In genomic region chr9:126057869-126058467, GRCh38 we compare ENCODE assay signal across 27 cellular contexts.
DNase-seq lines count a peak whose midpoint lies in the region; ATAC-seq lines count a peak whose summit lies in the region.
"Had no signal": no experiment of that assay in that cellular context is flagged by ENCODE, and none has a peak within 500 bp of the region (broad histone marks: within the 10 kb centered on the region; RNA-seq: fewer than 3 reads in every experiment).

No MANE protein-coding gene starts in this region.

- DNase-seq in SHP77 treated with DMSO at 0.1 percent for 48 hours (lab: John Stamatoyannopoulos, UW) (peak; percentile 55), SHP77 (lab: John Stamatoyannopoulos, UW) (no peak), NCI-H2171 treated with DMSO at 0.1 percent for 48 hours (lab: John Stamatoyannopoulos, UW) (peak; percentile 86), SK-N-MC (ENCODE audit: low read depth, low spot score) (peak; percentile 30), superior temporal gyrus (ENCODE audit: extremely low spot score) (peak; percentile 13)
- DNase-seq in stimulated activated CD8-positive, alpha-beta memory T cell treated with anti-CD3 and anti-CD28 coated beads, Interleukin-4, amount 100 ng/mL, for 48 hours: no peak
- DNase-seq: activated B cell treated with CpG ODN at 0.5 μM for 24 hours; activated CD4-positive, alpha-beta memory T cell treated with anti-CD3 and anti-CD28 coated beads, Interleukin-2, amount 10 ng/mL, durations not matched to agents 7 days and 5 days; activated naive CD4-positive, alpha-beta T cell treated with anti-CD3 and anti-CD28 coated beads for 36 hours; activated T-cell treated with anti-CD3 and anti-CD28 coated beads, Interleukin-2, amount 50 U/mL, for 24 hours; anterior cingulate cortex; CD4-positive, CD25-positive, alpha-beta regulatory T cell; central memory CD4-positive, alpha-beta T cell; foreskin keratinocyte; H9; Kasumi-1; mucosa of descending colon; PC-9; stimulated activated CD4-positive, alpha-beta T cell treated with anti-CD3 and anti-CD28 coated beads, Interleukin-2, amount 100 ng/mL, for 48 hours; stimulated activated naive CD8-positive, alpha-beta T cell treated with anti-CD3 and anti-CD28 coated beads, Interleukin-15, Interleukin-2, amounts not matched to agents 100 U/mL and 50 U/mL, for 24 hours had no signal

- H3K4me3 ChIP-seq in SK-N-MC: peak overlapping the region; percentile 59
- H3K4me3 ChIP-seq: hepatocyte, mucosa of descending colon, PC-9, SJSA1, smooth muscle cell, tibial nerve had no signal

- no peak overlapping the region for H3K9ac ChIP-seq in SK-N-MC (ENCODE audit: insufficient read length)

- ATAC-seq in HG02678 (IDR thresholded peaks at IDR 0.05; ENCODE audit: unreplicated experiment) (no peak), HG02973 (IDR thresholded peaks at IDR 0.05; ENCODE audit: unreplicated experiment) (no peak)
- ATAC-seq: foreskin keratinocyte; mucosa of descending colon; stimulated activated naive CD8-positive, alpha-beta T cell treated with anti-CD3 and anti-CD28 coated beads, Interleukin-15, Interleukin-2, amounts not matched to agents 100 U/mL and 50 U/mL, for 24 hours had no signal

- no peaks in the 10 kb centered on the region for H3K9me3 ChIP-seq in SK-N-MC (ENCODE audit: low read depth, low read length)
- H3K9me3 ChIP-seq: mucosa of descending colon, SJSA1 had no signal

- H3K27ac ChIP-seq in SK-N-MC: peak overlapping the region; percentile 61; the same call in 1 of the 2 replicates
- H3K27ac ChIP-seq: epithelial cell of prostate, foreskin keratinocyte, hepatocyte, PC-9, SJSA1, tibial nerve had no signal

- no peaks in the 10 kb centered on the region for H3K36me3 ChIP-seq in SK-N-MC (ENCODE audit: insufficient read depth, low read length)
- H3K36me3 ChIP-seq: SJSA1, tibial nerve had no signal

Comparison
In these comparisons a context has a peak if more than half of its experiments do, and no peak if none do; other contexts are left out.
1. DNase-seq: peak in SHP77 treated with DMSO at 0.1 percent for 48 hours (single experiment), NCI-H2171 treated with DMSO at 0.1 percent for 48 hours (single experiment), SK-N-MC (single experiment) and superior temporal gyrus (single experiment); none in SHP77 (0 of 2) and stimulated activated CD8-positive, alpha-beta memory T cell treated with anti-CD3 and anti-CD28 coated beads, Interleukin-4, amount 100 ng/mL, for 48 hours (single experiment).